Comparison of ENCODE assay signal across 10 cellular contexts in the genomic region with DNA sequence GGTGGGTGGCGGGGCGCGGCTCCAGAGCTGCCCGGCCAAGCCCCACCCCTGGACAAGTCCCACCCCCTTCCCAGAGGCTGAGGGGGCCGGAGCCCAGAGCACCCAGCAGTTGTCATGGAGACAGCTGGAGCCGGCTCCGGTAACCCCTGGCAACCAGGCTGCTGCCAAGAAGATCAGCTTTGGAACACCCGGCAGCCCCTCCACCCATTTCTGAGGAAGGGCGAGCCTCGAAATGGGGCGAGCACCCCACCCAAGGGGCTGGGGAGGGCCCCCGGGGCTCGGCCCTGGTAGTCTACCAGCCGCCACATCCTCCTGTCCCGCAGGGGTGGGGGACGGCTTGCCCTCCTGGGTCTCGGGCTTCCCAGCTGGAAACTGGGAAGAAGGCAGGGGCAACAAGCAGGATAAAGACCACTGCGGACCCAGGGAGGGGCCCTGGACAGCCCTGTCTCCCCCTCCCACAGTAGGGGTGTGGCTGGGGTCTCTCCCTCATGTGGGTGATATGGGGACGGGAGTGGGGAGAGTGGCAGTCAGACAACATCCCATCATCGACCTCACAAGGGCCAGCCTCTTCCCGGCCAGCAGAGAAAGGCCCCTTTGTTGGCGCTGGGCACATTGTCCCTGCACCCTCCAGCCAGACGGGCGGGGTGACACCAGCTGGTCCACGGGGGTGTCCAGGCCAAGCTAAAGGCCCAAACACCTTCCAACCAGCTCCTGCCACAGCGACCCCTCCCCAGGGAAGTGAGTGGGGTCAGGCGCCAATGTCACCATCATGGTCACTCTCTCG. TPM values are rescaled to one million over a fixed set of nuclear protein-coding genes. Genes with fewer than 3 reads are reported as not detected.
A peak's percentile ranks its signal among the peaks of the same experiment; 100 is the strongest.
DNase-seq lines count a peak whose midpoint lies in the region; ATAC-seq, FAIRE-seq and TF ChIP-seq lines count a peak whose summit lies in the region.
"Had no signal": no experiment of that assay in that cellular context is flagged by ENCODE, and none has a peak within 500 bp of the region (broad histone marks: within the 10 kb centered on the region; RNA-seq: fewer than 3 reads in every experiment).

No MANE protein-coding gene starts in this region.

- peak in 1 of 2 experiments; percentile 13; a peak in 3 of 6 replicates for ATAC-seq in A549
- ATAC-seq: foreskin keratinocyte had no signal

- CTCF ChIA-PET in A549 (lab: Yijun Ruan, JAX), result interaction anchor here (0.9 to 4.1 kb wide), 23 partner anchors 8 to 253 kb away, joined by 3 to 46 read pairs (median 4); partner anchors contain the start of genes COPE and DDX49

- no peak for TF ChIP-seq CTCF in A549 (IDR thresholded peaks at IDR 0.05)
- TF ChIP-seq CTCF in HL-60 (IDR thresholded peaks at IDR 0.05; ENCODE audit: insufficient read depth, low read length), result no peak
- TF ChIP-seq CTCF in ascending aorta (IDR thresholded peaks at IDR 0.05), result no peak

- H3K27me3 ChIP-seq in HL-60 (ENCODE audit: insufficient read depth, poor library complexity, severe bottlenecking) (peaks cover 18% of the 10 kb centered on the region), ascending aorta (peaks cover 11% of the 10 kb centered on the region)

- no peak for TF ChIP-seq RAD21 in A549 (conservative IDR thresholded peaks at IDR 0.05 in 1 of 2, IDR thresholded peaks at IDR 0.05 in 1 of 2)

- DNase-seq in A549 (ENCODE audit: low read depth in 1 of 2, low spot score in 1 of 2) (peak in 1 of 2 experiments; percentile 18), HL-60 (ENCODE audit: low read depth in 1 of 2, low spot score in 1 of 2) (no peak), ascending aorta (ENCODE audit: low spot score in 2 of 2) (no peak), left kidney (ENCODE audit: low read depth, low spot score) (peak; percentile 85), amniotic stem cell (lab: John Stamatoyannopoulos, UW) (no peak), NOMO-1 treated with dmso at 0.1 percent for 144 hours (lab: John Stamatoyannopoulos, UW; ENCODE audit: unreplicated experiment) (no peak), A172 (ENCODE audit: low spot score) (no peak)
- no peak for DNase-seq in stimulated activated CD4-positive, alpha-beta T cell treated with anti-CD3 and anti-CD28 coated beads, Interleukin-12 subunit alpha, Interleukin-12 subunit beta, amount 100 ng/mL, for 4 hours
- DNase-seq: foreskin keratinocyte had no signal

- H3K4me3 ChIP-seq in A549, result peak overlapping the region; percentile 76
- peak overlapping the region; percentile 57 for H3K4me3 ChIP-seq in HL-60 (replicated peaks; ENCODE audit: insufficient read depth, low read length)
- peak overlapping the region; percentile 33 to 53 for H3K4me3 ChIP-seq in ascending aorta

- POLR2A ChIA-PET in A549 (lab: Yijun Ruan, JAX), result interaction anchor here (1.8 kb wide), 1 partner anchor 25 kb away, joined by 4 read pairs; the partner anchor contains the start of genes COPE and DDX49

- H3K9me3 ChIP-seq in A549, result no peaks in the 10 kb centered on the region
- no peaks in the 10 kb centered on the region for H3K9me3 ChIP-seq in ascending aorta
- H3K9me3 ChIP-seq: uterus had no signal

- H3K4me2 ChIP-seq in A549, result peak overlapping the region; percentile 98

- no peak for FAIRE-seq in A549 (lab: Jason Lieb, UNC)

- intact Hi-C loops in ascending aorta (cut with DNase I), result no loop called here

- H3K27ac ChIP-seq in A549 (no peak overlapping the region; a peak in 1 of 6 replicates), HL-60 (replicated peaks) (no peak overlapping the region), ascending aorta (no peak overlapping the region)
- H3K27ac ChIP-seq: foreskin keratinocyte, uterus had no signal

- 10% methylated on average over 2 of the region's 28 CpGs for WGBS in A549 (ENCODE audit: missing lambda C conversion rate)

- no peak for TF ChIP-seq EP300 in A549 (IDR thresholded peaks at IDR 0.05)

- H3K4me1 ChIP-seq in A549 (peaks cover 11% of the 10 kb centered on the region; the same call in 2 of the 3 replicates), ascending aorta (peaks cover 7 to 8% of the 10 kb centered on the region in 2 donors)
- H3K4me1 ChIP-seq: foreskin keratinocyte had no signal

- no peak for TF ChIP-seq POLR2A in A549 (IDR thresholded peaks at IDR 0.05; ENCODE audit: low read length)

- peaks cover 4 to 8% of the 10 kb centered on the region in 2 donors for H3K36me3 ChIP-seq in ascending aorta
- H3K36me3 ChIP-seq: uterus had no signal

TF ChIP-seq in A549, 52 proteins besides CTCF, POLR2A, EP300 and RAD21 (continues in another document):
- TF ChIP-seq MYC (IDR thresholded peaks at IDR 0.05; ENCODE audit: borderline replicate concordance, low read length) (no peak), NFE2L2 (conservative IDR thresholded peaks at IDR 0.05; ENCODE audit: low read length) (no peak), REST (IDR thresholded peaks at IDR 0.05) (no peak), MAFK (IDR thresholded peaks at IDR 0.05; ENCODE audit: partially characterized antibody) (no peak), POLR2AphosphoS2 (conservative IDR thresholded peaks at IDR 0.05; ENCODE audit: low read length) (no peak)
- TF ChIP-seq, protein P1, sequence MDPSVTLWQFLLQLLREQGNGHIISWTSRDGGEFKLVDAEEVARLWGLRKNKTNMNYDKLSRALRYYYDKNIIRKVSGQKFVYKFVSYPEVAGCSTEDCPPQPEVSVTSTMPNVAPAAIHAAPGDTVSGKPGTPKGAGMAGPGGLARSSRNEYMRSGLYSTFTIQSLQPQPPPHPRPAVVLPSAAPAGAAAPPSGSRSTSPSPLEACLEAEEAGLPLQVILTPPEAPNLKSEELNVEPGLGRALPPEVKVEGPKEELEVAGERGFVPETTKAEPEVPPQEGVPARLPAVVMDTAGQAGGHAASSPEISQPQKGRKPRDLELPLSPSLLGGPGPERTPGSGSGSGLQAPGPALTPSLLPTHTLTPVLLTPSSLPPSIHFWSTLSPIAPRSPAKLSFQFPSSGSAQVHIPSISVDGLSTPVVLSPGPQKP (IDR thresholded peaks at IDR 0.05; ENCODE audit: low read depth, low read length), result no peak

RNA-seq across cellular contexts. Expression of gene CERS1, which starts 1.5 kb away (rescaled TPM):
- polyA plus RNA-seq in A549 (2011; rRNA removed), result 1.7 and 2.4 TPM in 2 replicates
- 4.5 and 6.8 TPM in 2 replicates for polyA plus RNA-seq in A549 (2012; cell fraction: cytosol; rRNA removed)
- polyA plus RNA-seq in A549 (2012; cell fraction: nucleus; rRNA removed), result 6.6 and 7.7 TPM in 2 replicates
- polyA plus RNA-seq in A549 (2017; fragmentation: RNase III; extraction: RNeasy Plus Mini Kit Qiagen cat#74134 plus additional on column Dnase treatment), result 3.4 to 4.4 TPM (median 3.7 TPM) in 3 replicates
- 4.7 and 4.9 TPM in 2 replicates for polyA minus RNA-seq in A549 (2011; rRNA and poly(A)+ RNA removed)
- total RNA-seq in ascending aorta, result not detected
- 3.1 and 5.3 TPM in 2 replicates for total RNA-seq in A172 (2014; rRNA removed; shearing (Covaris generic))

RNA-seq across cellular contexts. Expression of gene COPE, which starts 24.7 kb away (rescaled TPM):
- polyA plus RNA-seq in A549 (2011; rRNA removed), result 91.8 and 94.0 TPM in 2 replicates
- polyA plus RNA-seq in A549 (2012; cell fraction: cytosol; rRNA removed), result 239 and 272 TPM in 2 replicates
- 224 and 310 TPM in 2 replicates for polyA plus RNA-seq in A549 (2012; cell fraction: nucleus; rRNA removed)
- polyA plus RNA-seq in A549 (2017; fragmentation: RNase III; extraction: RNeasy Plus Mini Kit Qiagen cat#74134 plus additional on column Dnase treatment), result 109 to 114 TPM (median 112 TPM) in 3 replicates
- 82.9 and 88.2 TPM in 2 replicates for polyA minus RNA-seq in A549 (2011; rRNA and poly(A)+ RNA removed)
- 331 TPM for total RNA-seq in ascending aorta
- 429 and 452 TPM in 2 replicates for total RNA-seq in A172 (2014; rRNA removed; shearing (Covaris generic))

RNA-seq across cellular contexts. Expression of gene DDX49, which starts 25.1 kb away (rescaled TPM):
- polyA plus RNA-seq in A549 (2011; rRNA removed) (23.2 and 23.4 TPM in 2 replicates), A549 (2017; fragmentation: RNase III; extraction: RNeasy Plus Mini Kit Qiagen cat#74134 plus additional on column Dnase treatment) (31.5 to 36.0 TPM (median 33.9 TPM) in 3 replicates)
- 45.7 and 48.4 TPM in 2 replicates for polyA plus RNA-seq in A549 (2012; cell fraction: cytosol; rRNA removed)
- 53.3 and 69.8 TPM in 2 replicates for polyA plus RNA-seq in A549 (2012; cell fraction: nucleus; rRNA removed)
- 32.5 and 49.9 TPM in 2 replicates for polyA minus RNA-seq in A549 (2011; rRNA and poly(A)+ RNA removed)
- total RNA-seq in ascending aorta, result 51.6 TPM
- total RNA-seq in A172 (2014; rRNA removed; shearing (Covaris generic)), result 65.7 and 73.6 TPM in 2 replicates

RNA-seq across cellular contexts. Expression of gene HOMER3, which starts 46.6 kb away (rescaled TPM):
- 9.9 and 11.4 TPM in 2 replicates for polyA plus RNA-seq in A549 (2011; rRNA removed)
- 27.7 and 37.4 TPM in 2 replicates for polyA plus RNA-seq in A549 (2012; cell fraction: cytosol; rRNA removed)
- 35.7 and 45.1 TPM in 2 replicates for polyA plus RNA-seq in A549 (2012; cell fraction: nucleus; rRNA removed)
- 28.3 to 38.4 TPM (median 35.4 TPM) in 3 replicates for polyA plus RNA-seq in A549 (2017; fragmentation: RNase III; extraction: RNeasy Plus Mini Kit Qiagen cat#74134 plus additional on column Dnase treatment)
- 17.1 and 19.8 TPM in 2 replicates for polyA minus RNA-seq in A549 (2011; rRNA and poly(A)+ RNA removed)
- total RNA-seq in ascending aorta, result 93.0 TPM
- total RNA-seq in A172 (2014; rRNA removed; shearing (Covaris generic)), result 104 and 143 TPM in 2 replicates
